ENCODE assay signal across 8 cellular contexts in the genomic region with DNA sequence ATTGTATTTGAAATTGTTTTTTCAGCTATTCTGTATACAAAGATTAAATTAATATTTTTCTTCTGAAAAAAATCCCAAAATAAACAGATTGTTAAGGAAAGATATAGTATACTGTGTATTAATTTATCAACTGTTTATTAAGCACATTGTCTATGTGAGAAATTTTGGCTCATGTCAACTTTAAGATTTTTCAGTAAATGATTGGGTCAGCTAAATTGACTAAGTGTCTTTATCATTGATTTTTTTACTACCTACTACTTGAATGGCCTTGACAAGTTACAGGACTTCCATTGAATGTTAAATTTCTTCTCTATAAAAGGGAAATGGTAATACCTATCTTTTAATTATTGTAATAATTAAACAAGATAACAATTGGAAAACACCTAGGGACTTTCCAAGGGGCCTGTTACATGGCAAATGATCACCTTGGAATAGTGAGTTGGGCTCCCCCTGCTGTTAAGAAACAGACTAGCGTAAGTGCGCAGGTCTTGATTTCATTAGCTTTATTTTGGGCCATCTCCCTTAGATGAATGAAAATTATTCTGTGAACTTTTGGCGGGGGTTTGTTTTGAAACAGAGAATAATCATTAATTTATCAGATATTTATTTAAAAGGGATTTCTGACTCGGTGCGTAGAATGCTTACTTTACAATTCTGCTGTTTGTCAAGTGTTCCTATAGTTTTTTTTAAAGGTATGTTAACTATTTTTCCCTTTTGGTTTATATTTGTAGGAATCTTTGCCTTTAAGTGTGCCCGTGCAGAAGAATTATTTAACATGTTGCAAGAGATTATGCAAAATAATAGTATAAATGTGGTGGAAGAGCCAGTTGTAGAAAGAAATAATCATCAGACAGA. TPM values are rescaled to one million over a fixed set of nuclear protein-coding genes. Genes with fewer than 3 reads are reported as not detected.
DNase-seq lines count a peak whose midpoint lies in the region; ATAC-seq and TF ChIP-seq lines count a peak whose summit lies in the region.

No MANE protein-coding gene starts in this region.

- CTCF ChIA-PET in RWPE1 (lab: Yijun Ruan, JAX), result interaction anchor here (0.6 to 2.7 kb wide), 12 partner anchors 8 to 1129 kb away, joined by 3 to 16 read pairs (median 4); a partner anchor contains a TSS

- DNase-seq in Caki2 (ENCODE audit: low read depth), result peak; percentile 61
- DNase-seq in KBM-7, result peak; percentile 70
- peak; percentile 52 for DNase-seq in RWPE1 (ENCODE audit: low spot score)
- DNase-seq in activated naive CD4-positive, alpha-beta T cell treated with anti-CD3 and anti-CD28 coated beads, Interleukin-2, amount 50 U/mL, for 16 hours, result peak; percentile 58
- no peak for DNase-seq in Right ventricle myocardium superior
- DNase-seq in sciatic nerve (ENCODE audit: low spot score), result no peak
- no peak for DNase-seq in occipital lobe (lab: John Stamatoyannopoulos, UW)

- POLR2A ChIA-PET in RWPE1 (lab: Yijun Ruan, JAX; ENCODE audit: low non-redundant PET), result no interaction called here

- in situ Hi-C loops in Caki2 (cut with HindIII; ENCODE audit: low pct_unique_long_range_greater_than_20kb, low sequenced_read_pairs), result no loop called here
- in situ Hi-C loops in KBM-7 (cut with MboI; ENCODE audit: low pct_unique_long_range_greater_than_20kb, low sequenced_read_pairs), result no loop called here

- ATAC-seq in GM19463 (IDR thresholded peaks at IDR 0.05; ENCODE audit: unreplicated experiment) (peak; percentile 90), Right ventricle myocardium superior (ENCODE audit: poor library complexity) (peak; percentile 80), sciatic nerve (peak; percentile 84)

- H3K27ac ChIP-seq in RWPE1, result no peak overlapping the region

- intact Hi-C loops in Right ventricle myocardium superior (cut with DNase I), result loop anchor here (5.0 to 10.0 kb wide), 3 partner anchors 98 to 186 kb away; a partner anchor contains a TSS
- intact Hi-C loops in sciatic nerve (cut with DNase I), result no loop called here

- peak; percentile 82 for TF ChIP-seq CTCF in RWPE1 (conservative IDR thresholded peaks at IDR 0.05; ENCODE audit: low read depth)

RNA-seq across cellular contexts. Expression of a gene that starts 14.5 kb away (rescaled TPM):
- total RNA-seq in Caki2 (2014; rRNA removed; shearing (Covaris generic); ENCODE audit: low replicate concordance), result 577 and 641 TPM in 2 replicates
- total RNA-seq in Right ventricle myocardium superior (84.8 TPM), sciatic nerve (110 TPM), occipital lobe (270 TPM)

RNA-seq across cellular contexts. Expression of a gene that starts 39.9 kb away (rescaled TPM):
- total RNA-seq in Caki2 (2014; rRNA removed; shearing (Covaris generic); ENCODE audit: low replicate concordance), result not detected in 2 replicates
- total RNA-seq in Right ventricle myocardium superior (40.5 TPM), sciatic nerve (not detected), occipital lobe (not detected)

Comparison
In these comparisons a context has a peak if more than half of its experiments do, and no peak if none do; other contexts are left out.
1. DNase-seq: peak in Caki2 (single experiment), KBM-7 (single experiment), RWPE1 (single experiment) and activated naive CD4-positive, alpha-beta T cell treated with anti-CD3 and anti-CD28 coated beads, Interleukin-2, amount 50 U/mL, for 16 hours (single experiment); none in Right ventricle myocardium superior (single experiment), sciatic nerve (single experiment) and occipital lobe (single experiment).
2. RNA of a gene that starts 39.9 kb away (total RNA-seq): 40.5 TPM in Right ventricle myocardium superior (single experiment); not detected in Caki2, not detected in sciatic nerve (single experiment) and not detected in occipital lobe (single experiment); every median in the first group is over 10 times any median in the second.
3. Peak in every context shown above with its lines, with median percentiles within 50 percentile points of each other: ATAC-seq.